ENCODE assay signal across 8 cellular contexts in genomic region chr13:110912651-110913051, GRCh38. TPM values are rescaled to one million over a fixed set of nuclear protein-coding genes. Genes with fewer than 3 reads are reported as not detected.
DNase-seq lines count a peak whose midpoint lies in the region; ATAC-seq and TF ChIP-seq lines count a peak whose summit lies in the region.

No MANE protein-coding gene starts in this region.

- H3K4me2 ChIP-seq in Loucy (ENCODE audit: low read depth, low read length, poor library complexity, severe bottlenecking): peak overlapping the region; percentile 69

- H3K4me1 ChIP-seq in Loucy (ENCODE audit: insufficient read depth, low read length, poor library complexity, severe bottlenecking): peaks cover 72% of the 10 kb centered on the region
- peaks cover 22 to 23% of the 10 kb centered on the region in 2 donors for H3K4me1 ChIP-seq in naive thymus-derived CD4-positive, alpha-beta T cell (ENCODE audit: control insufficient read depth in 2 of 2, insufficient read depth in 2 of 2, low read length in 2 of 2)

- DNase-seq in Calu3 (no peak), caudate nucleus (lab: John Stamatoyannopoulos, UW) (no peak), NCI-H2227 treated with DMSO at 0.1 percent for 48 hours (lab: John Stamatoyannopoulos, UW) (no peak)
- no peak for DNase-seq in central memory CD8-positive, alpha-beta T cell (ENCODE audit: low spot score in 2 of 2)
- DNase-seq in naive thymus-derived CD4-positive, alpha-beta T cell: no peak
- no peak for DNase-seq in stimulated activated CD4-positive, alpha-beta T cell treated with anti-CD3 and anti-CD28 coated beads, Interleukin-2, amount 100 ng/mL, for 24 hours

- no peak for ATAC-seq in central memory CD8-positive, alpha-beta T cell (replicated peaks; ENCODE audit: extremely low read depth, poor library complexity, severe bottlenecking)
- ATAC-seq in naive thymus-derived CD4-positive, alpha-beta T cell: no peak
- no peak for ATAC-seq in GM21576 (IDR thresholded peaks at IDR 0.05; ENCODE audit: unreplicated experiment)

- TF ChIP-seq CTCF in Calu3 (IDR thresholded peaks at IDR 0.05; ENCODE audit: unreplicated experiment) (no peak), Loucy (conservative IDR thresholded peaks at IDR 0.05; ENCODE audit: low read length) (no peak)

- H3K4me1 Mint-ChIP-seq in Calu3 (ENCODE audit: low read depth, unreplicated experiment): no peaks in the 10 kb centered on the region
- peaks cover 67% of the 10 kb centered on the region for H3K4me1 Mint-ChIP-seq in central memory CD8-positive, alpha-beta T cell
- peaks cover 42 to 79% (median 67%) of the 10 kb centered on the region in 7 donors for H3K4me1 Mint-ChIP-seq in naive thymus-derived CD4-positive, alpha-beta T cell

- H2AFZ ChIP-seq in Loucy (ENCODE audit: low read length): no peak overlapping the region

- H3K4me3 ChIP-seq in Loucy (ENCODE audit: low read length, poor library complexity, severe bottlenecking): peak overlapping the region; percentile 78
- H3K4me3 ChIP-seq in naive thymus-derived CD4-positive, alpha-beta T cell (ENCODE audit: low read length): peak overlapping the region; percentile 82

- peak overlapping the region; percentile 97 for H3K9ac ChIP-seq in Loucy (ENCODE audit: low read depth, low read length, poor library complexity, severe bottlenecking)

- CTCF ChIA-PET in Calu3 (lab: Charles Lee): no interaction called here
- CTCF ChIA-PET in naive thymus-derived CD4-positive, alpha-beta T cell (lab: Charles Lee): no interaction called here

- no peaks in the 10 kb centered on the region for H3F3A ChIP-seq in Loucy (ENCODE audit: low read depth)

- H4K20me1 ChIP-seq in Loucy (ENCODE audit: insufficient read depth, low read length, poor library complexity, severe bottlenecking): peaks cover 69% of the 10 kb centered on the region

- peaks cover 69% of the 10 kb centered on the region for H3K36me3 Mint-ChIP-seq in Calu3 (ENCODE audit: insufficient read depth, unreplicated experiment)
- H3K36me3 Mint-ChIP-seq in central memory CD8-positive, alpha-beta T cell (ENCODE audit: insufficient read depth): peaks cover 26% of the 10 kb centered on the region
- peaks cover 0 to 31% (median 12%) of the 10 kb centered on the region in 5 donors for H3K36me3 Mint-ChIP-seq in naive thymus-derived CD4-positive, alpha-beta T cell

- peaks cover 3% of the 10 kb centered on the region for H3K27me3 ChIP-seq in Loucy (ENCODE audit: insufficient read depth, low read length, poor library complexity, severe bottlenecking)
- H3K27me3 ChIP-seq in naive thymus-derived CD4-positive, alpha-beta T cell (ENCODE audit: control insufficient read depth in 2 of 2, insufficient read depth in 2 of 2, low read length in 2 of 2): no peaks in the 10 kb centered on the region

- H3K36me3 ChIP-seq in Loucy (ENCODE audit: insufficient read depth, low read length): peaks cover 30% of the 10 kb centered on the region; the same call in 1 of the 2 replicates
- peaks cover 0 to 25% (median 13%) of the 10 kb centered on the region in 3 experiments for H3K36me3 ChIP-seq in naive thymus-derived CD4-positive, alpha-beta T cell (ENCODE audit: control insufficient read depth in 2 of 3, insufficient read depth in 3 of 3, low read length in 3 of 3)

- POLR2A ChIA-PET in naive thymus-derived CD4-positive, alpha-beta T cell (lab: Charles Lee): no interaction called here

- no TSS peak for BruUV-seq in Calu3 (replicated peaks; lab: Mats Ljungman, UMichigan)

- peaks cover 82% of the 10 kb centered on the region for H3K79me2 ChIP-seq in Loucy (ENCODE audit: insufficient read depth, low read length)

- H3K27ac ChIP-seq in naive thymus-derived CD4-positive, alpha-beta T cell (ENCODE audit: low read depth, low read length): peak overlapping the region; percentile 89
- no peak overlapping the region for H3K27ac ChIP-seq in caudate nucleus (ENCODE audit: low read depth, low read length)

- no peaks in the 10 kb centered on the region for H3K9me2 ChIP-seq in Loucy (replicated peaks; ENCODE audit: low read depth, low read length)

- no peaks in the 10 kb centered on the region for H3K27me3 Mint-ChIP-seq in Calu3 (ENCODE audit: unreplicated experiment)
- no peaks in the 10 kb centered on the region for H3K27me3 Mint-ChIP-seq in central memory CD8-positive, alpha-beta T cell
- no peaks in the 10 kb centered on the region for H3K27me3 Mint-ChIP-seq in naive thymus-derived CD4-positive, alpha-beta T cell

- H3K9me3 ChIP-seq in Loucy (ENCODE audit: insufficient read depth, low read depth, low read length): no peaks in the 10 kb centered on the region
- H3K9me3 ChIP-seq in naive thymus-derived CD4-positive, alpha-beta T cell (ENCODE audit: control insufficient read depth in 2 of 3, low read length in 3 of 3): no peaks in the 10 kb centered on the region

- H3K27ac Mint-ChIP-seq in Calu3 (ENCODE audit: unreplicated experiment): peak overlapping the region; percentile 42
- H3K27ac Mint-ChIP-seq in central memory CD8-positive, alpha-beta T cell (ENCODE audit: low read depth): no peak overlapping the region
- H3K27ac Mint-ChIP-seq in naive thymus-derived CD4-positive, alpha-beta T cell: peak overlapping the region in 6 of 9 donors; percentile 83 to 93 (median 89)

- peak overlapping the region; percentile 65 for H3K4me3 Mint-ChIP-seq in Calu3 (ENCODE audit: low read depth, unreplicated experiment)
- H3K4me3 Mint-ChIP-seq in central memory CD8-positive, alpha-beta T cell: peak overlapping the region; percentile 88
- peak overlapping the region; percentile 34 to 97 (median 90) for H3K4me3 Mint-ChIP-seq in naive thymus-derived CD4-positive, alpha-beta T cell

- H3K9me3 Mint-ChIP-seq in Calu3 (ENCODE audit: low read depth, unreplicated experiment): no peaks in the 10 kb centered on the region
- H3K9me3 Mint-ChIP-seq in central memory CD8-positive, alpha-beta T cell: no peaks in the 10 kb centered on the region
- no peaks in the 10 kb centered on the region for H3K9me3 Mint-ChIP-seq in naive thymus-derived CD4-positive, alpha-beta T cell

- intact Hi-C loops in Calu3 (cut with micrococcal nuclease; ENCODE audit: unreplicated experiment): loop anchor here (10.0 kb wide), 1 partner anchor 142 kb away; no protein-coding TSS in a partner anchor
- intact Hi-C loops in naive thymus-derived CD4-positive, alpha-beta T cell (cut with micrococcal nuclease): loop anchor here (1.0 to 10.0 kb wide), 3 partner anchors 22 to 472 kb away; partner anchors contain the start of gene RAB20 (in 1 of the 2)

RNA-seq across cellular contexts. Expression of gene ANKRD10, which starts 2.2 kb away (rescaled TPM):
- total RNA-seq in Calu3 (2022): 109 and 120 TPM in 2 replicates
- total RNA-seq in naive thymus-derived CD4-positive, alpha-beta T cell: 100 to 1,000 TPM; 129 to 155 (median 132) TPM
- 10 to 100 TPM; 53.2 to 59.5 TPM for polyA plus RNA-seq in naive thymus-derived CD4-positive, alpha-beta T cell
